Comparison of ENCODE assay signal across 12 cellular contexts in the genomic region with DNA sequence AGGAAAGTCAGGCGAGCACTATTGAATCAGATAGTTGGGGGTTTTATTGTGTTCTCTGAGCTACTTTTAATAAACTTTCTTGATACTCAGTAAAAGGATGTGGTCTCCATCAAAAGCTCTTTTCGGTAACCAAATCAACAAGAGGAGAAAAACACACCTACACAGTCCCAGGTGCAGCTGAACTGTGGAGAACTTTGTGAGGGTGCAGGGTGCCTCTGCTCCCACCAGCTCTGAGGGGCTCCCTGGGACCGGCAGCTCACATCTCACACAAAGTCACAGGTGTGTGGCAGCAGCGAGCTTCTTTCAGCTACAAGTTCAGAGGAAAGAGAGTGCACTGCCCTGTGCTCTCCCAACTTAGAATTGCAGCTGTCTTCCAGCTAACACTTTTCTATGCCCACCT.
A peak's percentile ranks its signal among the peaks of the same experiment; 100 is the strongest.
DNase-seq lines count a peak whose midpoint lies in the region; ATAC-seq and TF ChIP-seq lines count a peak whose summit lies in the region.
"Had no signal": no experiment of that assay in that cellular context is flagged by ENCODE, and none has a peak within 500 bp of the region (broad histone marks: within the 10 kb centered on the region; RNA-seq: fewer than 3 reads in every experiment).

No MANE protein-coding gene starts in this region.

- no peak for TF ChIP-seq POLR2A in transverse colon (IDR thresholded peaks at IDR 0.05)

- no peak overlapping the region for H4K8ac ChIP-seq in trophoblast cell (ENCODE audit: low read depth, low read length)

- no peak overlapping the region for H3K27ac ChIP-seq in trophoblast cell (ENCODE audit: low read depth, low read length)
- H3K27ac ChIP-seq in transverse colon: no peak overlapping the region

- H3K79me2 ChIP-seq in trophoblast cell (ENCODE audit: control insufficient read depth, insufficient read depth, low read length, poor library complexity): no peaks in the 10 kb centered on the region

- DNase-seq in activated T-cell treated with anti-CD3 and anti-CD28 coated beads for 1 hour (ENCODE audit: low read depth) (peak; percentile 36), activated T-cell treated with anti-CD3 and anti-CD28 coated beads for 4 hours (no peak), activated T-cell treated with anti-CD3 and anti-CD28 coated beads for 24 hours (ENCODE audit: low read depth) (peak; percentile 61), trophoblast cell (no peak), transverse colon (peak; percentile 18), cerebellar nuclear complex (lab: John Stamatoyannopoulos, UW) (no peak), anterior cingulate cortex (lab: John Stamatoyannopoulos, UW) (no peak)
- DNase-seq: ACHN, aorta, KG1, RPMI8226 had no signal

- intact Hi-C loops in transverse colon (cut with DNase I; ENCODE audit: low total_unique reads): no loop called here

- H2BK12ac ChIP-seq in trophoblast cell (ENCODE audit: low read length): no peak overlapping the region

- no peak overlapping the region for H3K4me2 ChIP-seq in trophoblast cell (ENCODE audit: low read length)

- peak overlapping the region; percentile 97 for H3K23ac ChIP-seq in trophoblast cell (ENCODE audit: low read length)

- no peak for TF ChIP-seq EP300 in transverse colon (IDR thresholded peaks at IDR 0.05; ENCODE audit: low read depth)

- H3K36me3 ChIP-seq in trophoblast cell (ENCODE audit: control insufficient read depth in 1 of 2, insufficient read depth in 2 of 2, low read length in 2 of 2) (no peaks in the 10 kb centered on the region), transverse colon (no peaks in the 10 kb centered on the region)

- H3K79me1 ChIP-seq in trophoblast cell (ENCODE audit: low read length): no peaks in the 10 kb centered on the region

- H3K9ac ChIP-seq in trophoblast cell (ENCODE audit: low read length): peak overlapping the region; percentile 61

- H3K4me3 ChIP-seq in trophoblast cell (ENCODE audit: low read depth, low read length): no peak overlapping the region
- H3K4me3 ChIP-seq in transverse colon: no peak overlapping the region

- H2BK5ac ChIP-seq in trophoblast cell (ENCODE audit: low read depth, low read length, poor library complexity): no peak overlapping the region

- H3K27me3 ChIP-seq in trophoblast cell (ENCODE audit: insufficient read depth, low read length) (no peaks in the 10 kb centered on the region), transverse colon (no peaks in the 10 kb centered on the region)

- no peak overlapping the region for H3K18ac ChIP-seq in trophoblast cell (ENCODE audit: low read length)

- H3K4me1 ChIP-seq in trophoblast cell (ENCODE audit: control insufficient read depth in 1 of 2, insufficient read depth in 2 of 2, low read length in 2 of 2) (no peaks in the 10 kb centered on the region), transverse colon (no peaks in the 10 kb centered on the region)

- TF ChIP-seq CTCF in transverse colon (IDR thresholded peaks at IDR 0.05): no peak

- in situ Hi-C loops in transverse colon (cut with MboI; ENCODE audit: low pct_ligation_motif_present in 1 of 4, low pct_unique_long_range_greater_than_20kb in 1 of 4, low sequenced_read_pairs in 3 of 4): no loop called here

- H2AFZ ChIP-seq in trophoblast cell (ENCODE audit: insufficient read depth, low read length, poor library complexity): no peak overlapping the region

- H4K91ac ChIP-seq in trophoblast cell (ENCODE audit: low read depth, low read length): no peak overlapping the region

- H4K12ac ChIP-seq in trophoblast cell (ENCODE audit: low read depth, low read length): no peak overlapping the region

- no peaks in the 10 kb centered on the region for H3K9me3 ChIP-seq in trophoblast cell (ENCODE audit: insufficient read depth, low read depth, low read length)
- no peaks in the 10 kb centered on the region for H3K9me3 ChIP-seq in transverse colon

- no peak overlapping the region for H2BK120ac ChIP-seq in trophoblast cell (ENCODE audit: insufficient read depth, low read length, poor library complexity)

- no CpG with 5 or more reads among the region's 4 CpGs for WGBS in trophoblast cell (ENCODE audit: extremely low coverage, insufficient coverage, insufficient read length)
- 55 to 69% methylated on average over 2 to 4 of the region's 4 CpGs for whole genome bisulfite sequencing in transverse colon (ENCODE audit: low coverage in 1 of 2), 2 donors

- H3K14ac ChIP-seq in trophoblast cell (ENCODE audit: low read length): no peak overlapping the region

- H2AK5ac ChIP-seq in trophoblast cell (ENCODE audit: low read length): no peak overlapping the region

- ATAC-seq in HG02852 (IDR thresholded peaks at IDR 0.05; ENCODE audit: unreplicated experiment): no peak

- no peak overlapping the region for H3K4ac ChIP-seq in trophoblast cell (ENCODE audit: low read depth, low read length)

Comparison
In these comparisons a context has a peak if more than half of its experiments do, and no peak if none do; other contexts are left out.
1. DNase-seq: peak in activated T-cell treated with anti-CD3 and anti-CD28 coated beads for 1 hour (single experiment), activated T-cell treated with anti-CD3 and anti-CD28 coated beads for 24 hours (single experiment) and transverse colon (single experiment); none in activated T-cell treated with anti-CD3 and anti-CD28 coated beads for 4 hours (single experiment), trophoblast cell (0 of 2), cerebellar nuclear complex (0 of 2) and anterior cingulate cortex (0 of 58).